In the genomic region with DNA sequence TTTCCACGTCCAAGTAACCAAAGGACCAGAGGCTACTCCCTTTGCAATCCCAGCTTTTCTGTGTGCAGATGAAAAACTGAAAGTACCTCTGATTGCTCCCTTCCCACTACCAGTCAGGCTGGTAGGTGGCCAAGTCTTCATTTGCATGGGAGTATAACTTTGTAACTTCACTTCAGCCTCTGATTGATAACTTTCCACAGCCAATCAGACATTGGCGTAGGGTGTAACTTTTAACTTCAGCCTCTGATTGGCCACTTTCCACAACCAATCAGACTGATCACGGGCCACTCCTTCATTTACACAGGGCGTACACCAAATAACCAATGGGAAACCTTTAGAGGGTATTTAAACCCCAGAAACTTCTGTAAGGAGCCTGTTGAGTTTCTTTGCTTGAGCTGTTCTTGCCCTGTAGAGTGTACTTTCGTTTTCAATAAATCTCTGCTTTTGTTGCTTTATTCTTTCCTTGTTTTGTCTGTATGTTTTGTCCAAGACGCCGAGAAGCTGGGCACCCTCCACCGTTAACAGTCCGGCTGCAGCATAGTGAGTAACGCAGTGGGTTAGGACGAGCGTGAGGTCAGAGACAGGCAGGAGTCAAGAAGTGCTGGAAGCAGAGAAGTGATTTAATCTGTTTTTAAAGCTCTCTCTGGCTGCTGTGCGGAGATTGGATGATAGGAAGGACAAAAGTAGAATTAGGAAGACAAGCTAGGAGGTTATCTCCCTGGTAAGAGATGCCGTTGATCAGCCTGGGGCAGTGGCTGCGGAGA, we compare ENCODE assay signal across 8 cellular contexts. TPM values are rescaled to one million over a fixed set of nuclear protein-coding genes. Genes with fewer than 3 reads are reported as not detected.
DNase-seq lines count a peak whose midpoint lies in the region; ATAC-seq and TF ChIP-seq lines count a peak whose summit lies in the region.

No MANE protein-coding gene starts in this region.

- peaks cover 15% of the 10 kb centered on the region for H3K79me2 ChIP-seq in Karpas-422 (ENCODE audit: low read length)

- peak overlapping the region; percentile 70 for H3K4me3 ChIP-seq in Karpas-422 (ENCODE audit: low read length)

- H3K4me2 ChIP-seq in Karpas-422 (ENCODE audit: low read depth, low read length, poor library complexity, severe bottlenecking) = peak overlapping the region; percentile 96

- DNase-seq in DMS 273 treated with DMSO at 0.1 percent for 48 hours (lab: John Stamatoyannopoulos, UW) = peak; percentile 85
- DNase-seq in Karpas-422 = peak; percentile 97
- DNase-seq in RWPE1 (ENCODE audit: low spot score) = peak; percentile 99
- peak; percentile 98 for DNase-seq in myocyte (ENCODE audit: low read depth)

- no peaks in the 10 kb centered on the region for H3K9me2 ChIP-seq in Karpas-422 (replicated peaks; ENCODE audit: insufficient read depth, low read length)

- TF ChIP-seq CTCF in RWPE1 (conservative IDR thresholded peaks at IDR 0.05; ENCODE audit: low read depth) = no peak

- H4K20me1 ChIP-seq in Karpas-422 (ENCODE audit: insufficient read depth, low read depth, low read length) = peaks cover 6% of the 10 kb centered on the region

- peaks cover 2% of the 10 kb centered on the region for H3K36me3 ChIP-seq in Karpas-422 (ENCODE audit: insufficient read depth, low read length)

- H2AFZ ChIP-seq in Karpas-422 (ENCODE audit: low read length) = peak overlapping the region; percentile 82; the same call in 1 of the 2 replicates

- H3K27ac ChIP-seq in Karpas-422 (ENCODE audit: low read length) = peak overlapping the region; percentile 72
- peak overlapping the region; percentile 78 for H3K27ac ChIP-seq in RWPE1

- CTCF ChIA-PET in RWPE1 (lab: Yijun Ruan, JAX) = interaction anchor here (0.6 to 2.0 kb wide), 5 partner anchors 11 to 876 kb away, joined by 3 to 7 read pairs (median 3); no protein-coding TSS in a partner anchor

- POLR2A ChIA-PET in RWPE1 (lab: Yijun Ruan, JAX; ENCODE audit: low non-redundant PET) = interaction anchor here (0.6 kb wide), 2 partner anchors 365 to 564 kb away, joined by 3 to 8 read pairs; no protein-coding TSS in a partner anchor

- H3K9ac ChIP-seq in Karpas-422 (ENCODE audit: low read length) = peak overlapping the region; percentile 75

- H3K9me3 ChIP-seq in Karpas-422 (ENCODE audit: low read length) = no peaks in the 10 kb centered on the region

- peaks cover 26% of the 10 kb centered on the region for H3K4me1 ChIP-seq in Karpas-422 (ENCODE audit: low read length)

- no peaks in the 10 kb centered on the region for H3K27me3 ChIP-seq in Karpas-422 (ENCODE audit: low read length)

- ATAC-seq in esophagus mucosa (peak; percentile 81), HG03108 (IDR thresholded peaks at IDR 0.05; ENCODE audit: unreplicated experiment) (no peak), HG03159 (IDR thresholded peaks at IDR 0.05; ENCODE audit: unreplicated experiment) (no peak), HG03097 (IDR thresholded peaks at IDR 0.05; ENCODE audit: low FRiP score, unreplicated experiment) (no peak)

RNA-seq across cellular contexts. Expression of gene EXOSC2, which starts 3.5 kb away (rescaled TPM):
- 14.6 and 20.6 TPM in 2 replicates for total RNA-seq in Karpas-422 (2014; rRNA removed; shearing (Covaris generic); ENCODE audit: low replicate concordance)
- total RNA-seq in esophagus mucosa (19.6 TPM), myocyte (17.4 and 21.4 TPM in 2 replicates)
- polyA plus RNA-seq in myocyte (2012) = 13.7 TPM

RNA-seq across cellular contexts. Expression of gene PRDM12, which starts 25.7 kb away (rescaled TPM):
- 0.07 TPM in 1 of 2 replicates, not detected in the other for total RNA-seq in Karpas-422 (2014; rRNA removed; shearing (Covaris generic); ENCODE audit: low replicate concordance)
- not detected for total RNA-seq in esophagus mucosa
- not detected in 2 replicates for total RNA-seq in myocyte
- polyA plus RNA-seq in myocyte (2012) = 0.04 TPM
